ENCODE assay signal across 21 cellular contexts in the genomic region with DNA sequence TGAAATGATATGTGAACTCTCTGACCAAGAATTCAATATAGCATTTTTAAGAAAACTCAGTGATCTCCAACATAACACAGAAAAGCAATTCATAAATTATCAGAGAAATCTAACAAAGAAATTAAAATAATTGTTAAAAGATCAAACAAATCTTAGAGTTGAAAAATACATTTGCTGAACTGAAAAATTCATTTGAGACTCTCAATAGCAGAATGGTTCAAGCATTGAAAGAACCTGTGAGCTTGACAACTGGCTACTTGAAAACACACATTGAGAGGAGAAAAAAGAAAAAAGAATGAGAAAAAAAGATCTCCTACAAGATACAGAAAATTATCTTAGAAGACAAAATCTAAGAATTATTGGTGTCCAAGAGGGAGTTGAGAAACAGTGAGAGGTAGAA.
"Had no signal": no experiment of that assay in that cellular context is flagged by ENCODE, and none has a peak within 500 bp of the region (broad histone marks: within the 10 kb centered on the region; RNA-seq: fewer than 3 reads in every experiment).

No MANE protein-coding gene starts in this region.

- DNase-seq: cortex of kidney; effector CD8-positive, alpha-beta T cell; effector memory CD8-positive, alpha-beta T cell; esophagus squamous epithelium; gastrocnemius medialis; glutamatergic neuron; head of caudate nucleus; heart right ventricle; hippocampal formation; left cardiac atrium; left lung; left ventricle myocardium superior; lower lobe of right lung had no signal

- H3K4me1 ChIP-seq: colonic mucosa, esophagus squamous epithelium, gastrocnemius medialis, heart right ventricle, left lung, lower lobe of right lung had no signal

- H3K27ac Mint-ChIP-seq: dendritic cell treated with granulocyte-macrophage colony-stimulating factor and Interleukin-4, amounts not matched to agents 40 ng/mL and 50 ng/mL, for 4 days; effector memory CD8-positive, alpha-beta T cell; endodermal cell; mesothelial cell of epicardium had no signal

- H3K27me3 ChIP-seq: colonic mucosa, esophagus squamous epithelium, gastrocnemius medialis, heart right ventricle, left lung had no signal

- H3K9me3 Mint-ChIP-seq: effector memory CD8-positive, alpha-beta T cell had no signal

- ATAC-seq: effector memory CD8-positive, alpha-beta T cell; heart right ventricle; left cardiac atrium; left ventricle myocardium superior had no signal

- H3K4me1 Mint-ChIP-seq: endodermal cell, mesothelial cell of epicardium had no signal

- H3K9me3 ChIP-seq: colonic mucosa had no signal

- FAIRE-seq: endometrium, islet of Langerhans had no signal

- H3K36me3 ChIP-seq: colonic mucosa, esophagus squamous epithelium, gastrocnemius medialis, heart right ventricle, left lung, lower lobe of right lung had no signal

- H3K27ac ChIP-seq: colonic mucosa, epithelial cell of prostate, esophagus squamous epithelium, gastrocnemius medialis, heart right ventricle, left lung, lower lobe of right lung had no signal

- H3K4me3 ChIP-seq: colonic mucosa, esophagus squamous epithelium, gastrocnemius medialis, heart right ventricle, left lung, lower lobe of right lung, mucosa of descending colon had no signal

- H3K4me3 Mint-ChIP-seq: dendritic cell treated with granulocyte-macrophage colony-stimulating factor and Interleukin-4, amounts not matched to agents 40 ng/mL and 50 ng/mL, for 4 days; effector memory CD8-positive, alpha-beta T cell; endodermal cell; mesothelial cell of epicardium had no signal
